Comparison of ENCODE assay signal across 1 cellular context in genomic region chr15:62447742-62448141, GRCh38.
TF ChIP-seq lines count a peak whose summit lies in the region.

No MANE protein-coding gene starts in this region.

TF ChIP-seq in H1, 55 proteins besides CTCF, POLR2A, EP300 and RAD21:
- TF ChIP-seq SP1 (IDR thresholded peaks at IDR 0.05; ENCODE audit: low read depth, low read length) = no peak
- TF ChIP-seq CBX5 (IDR thresholded peaks at IDR 0.05; ENCODE audit: low read depth, low read length) = no peak
- no peak for TF ChIP-seq KDM5A (IDR thresholded peaks at IDR 0.05; ENCODE audit: low read length)
- no peak for TF ChIP-seq KDM1A (IDR thresholded peaks at IDR 0.05; ENCODE audit: borderline replicate concordance, low read length)
- TF ChIP-seq EGR1 (IDR thresholded peaks at IDR 0.05; ENCODE audit: borderline replicate concordance, low read depth, low read length) = no peak
- TF ChIP-seq ZNF274 (IDR thresholded peaks at IDR 0.05; ENCODE audit: borderline replicate concordance, extremely low read depth, low read length) = no peak
- TF ChIP-seq TBP (IDR thresholded peaks at IDR 0.05; ENCODE audit: low read depth, low read length) = no peak
- no peak for TF ChIP-seq SIRT6 (IDR thresholded peaks at IDR 0.05; ENCODE audit: low read length)
- TF ChIP-seq SRF (IDR thresholded peaks at IDR 0.05; ENCODE audit: low read depth, low read length) = no peak
- TF ChIP-seq, protein P1, sequence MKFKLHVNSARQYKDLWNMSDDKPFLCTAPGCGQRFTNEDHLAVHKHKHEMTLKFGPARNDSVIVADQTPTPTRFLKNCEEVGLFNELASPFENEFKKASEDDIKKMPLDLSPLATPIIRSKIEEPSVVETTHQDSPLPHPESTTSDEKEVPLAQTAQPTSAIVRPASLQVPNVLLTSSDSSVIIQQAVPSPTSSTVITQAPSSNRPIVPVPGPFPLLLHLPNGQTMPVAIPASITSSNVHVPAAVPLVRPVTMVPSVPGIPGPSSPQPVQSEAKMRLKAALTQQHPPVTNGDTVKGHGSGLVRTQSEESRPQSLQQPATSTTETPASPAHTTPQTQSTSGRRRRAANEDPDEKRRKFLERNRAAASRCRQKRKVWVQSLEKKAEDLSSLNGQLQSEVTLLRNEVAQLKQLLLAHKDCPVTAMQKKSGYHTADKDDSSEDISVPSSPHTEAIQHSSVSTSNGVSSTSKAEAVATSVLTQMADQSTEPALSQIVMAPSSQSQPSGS (IDR thresholded peaks at IDR 0.05; ENCODE audit: low read length) = no peak
- TF ChIP-seq RFX5 (IDR thresholded peaks at IDR 0.05; ENCODE audit: borderline replicate concordance, low read depth, low read length) = no peak
